9 cellular contexts compared by ENCODE assay signal in genomic region chr17:7043544-7044268, GRCh38. TPM values are rescaled to one million over a fixed set of nuclear protein-coding genes. Genes with fewer than 3 reads are reported as not detected.
DNase-seq lines count a peak whose midpoint lies in the region; ATAC-seq and TF ChIP-seq lines count a peak whose summit lies in the region.
"Had no signal": no experiment of that assay in that cellular context is flagged by ENCODE, and none has a peak within 500 bp of the region (broad histone marks: within the 10 kb centered on the region; RNA-seq: fewer than 3 reads in every experiment).

A gene with protein sequence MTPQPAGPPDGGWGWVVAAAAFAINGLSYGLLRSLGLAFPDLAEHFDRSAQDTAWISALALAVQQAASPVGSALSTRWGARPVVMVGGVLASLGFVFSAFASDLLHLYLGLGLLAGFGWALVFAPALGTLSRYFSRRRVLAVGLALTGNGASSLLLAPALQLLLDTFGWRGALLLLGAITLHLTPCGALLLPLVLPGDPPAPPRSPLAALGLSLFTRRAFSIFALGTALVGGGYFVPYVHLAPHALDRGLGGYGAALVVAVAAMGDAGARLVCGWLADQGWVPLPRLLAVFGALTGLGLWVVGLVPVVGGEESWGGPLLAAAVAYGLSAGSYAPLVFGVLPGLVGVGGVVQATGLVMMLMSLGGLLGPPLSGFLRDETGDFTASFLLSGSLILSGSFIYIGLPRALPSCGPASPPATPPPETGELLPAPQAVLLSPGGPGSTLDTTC (minus strand): TSS chr17:7044092. CDS start chr17:7043513, 579 bp downstream.

- H3K4me1 Mint-ChIP-seq in stimulated activated effector memory CD8-positive, alpha-beta T cell treated with anti-CD3 and anti-CD28 coated beads, Interleukin-12 subunit alpha, Interleukin-12 subunit beta, amount 100 ng/mL, for 72 hours: peaks cover 42% of the 10 kb centered on the region

- peaks cover 0 to 18% of the 10 kb centered on the region in 2 donors for H3K27me3 ChIP-seq in body of pancreas

- H3K27ac Mint-ChIP-seq in stimulated activated effector memory CD8-positive, alpha-beta T cell treated with anti-CD3 and anti-CD28 coated beads, Interleukin-12 subunit alpha, Interleukin-12 subunit beta, amount 100 ng/mL, for 72 hours: peak within 1 kb of the TSS; percentile 93

- H3K4me1 ChIP-seq in body of pancreas: peaks cover 52% of the 10 kb centered on the region

- POLR2A ChIA-PET in GM10248 (lab: Yijun Ruan, JAX): interaction anchor here (0.7 kb wide), 1 partner anchor 8 kb away, joined by 3 read pairs; the partner anchor contains the start of gene SLC16A13

- WGBS in body of pancreas, 2 donors: 7 to 12% methylated on average over 13 to 56 of the region's 58 CpGs

- peak within 1 kb of the TSS; percentile 78 for H3K4me3 Mint-ChIP-seq in stimulated activated effector memory CD8-positive, alpha-beta T cell treated with anti-CD3 and anti-CD28 coated beads, Interleukin-12 subunit alpha, Interleukin-12 subunit beta, amount 100 ng/mL, for 72 hours

- TF ChIP-seq CTCF in GM10248 (IDR thresholded peaks at IDR 0.05; ENCODE audit: control extremely low read depth, extremely low read depth, low read depth, missing control alignments): no peak
- TF ChIP-seq CTCF in body of pancreas (IDR thresholded peaks at IDR 0.05): no peak

- no peaks in the 10 kb centered on the region for H3K36me3 ChIP-seq in body of pancreas (replicated peaks in 1 of 2; ENCODE audit: insufficient read depth in 1 of 2, low read depth in 2 of 2)

- ATAC-seq in body of pancreas: peak; percentile 7
- peak; percentile 2 for ATAC-seq in stimulated activated effector memory CD8-positive, alpha-beta T cell treated with anti-CD3 and anti-CD28 coated beads, Interleukin-12 subunit alpha, Interleukin-12 subunit beta, amount 100 ng/mL, for 72 hours
- ATAC-seq in GM21717 (IDR thresholded peaks at IDR 0.05; ENCODE audit: unreplicated experiment): no peak

- H3K27ac ChIP-seq in body of pancreas: peak within 1 kb of the TSS in 3 of 4 donors; percentile 40 to 61 (median 52)

- CTCF ChIA-PET in GM10248 (lab: Yijun Ruan, JAX): interaction anchor here (1.1 to 5.1 kb wide), 6 partner anchors 8 to 253 kb away, joined by 4 to 80 read pairs (median 24); no protein-coding TSS in a partner anchor

- no peaks in the 10 kb centered on the region for H3K9me3 ChIP-seq in body of pancreas

- DNase-seq in GM10248 (ENCODE audit: extremely low spot score) (peak; percentile 67), NCI-H748 treated with DMSO at 0.1 percent for 48 hours (lab: John Stamatoyannopoulos, UW) (peak; percentile 36), body of pancreas (peak; percentile 50 to 61 (median 57)), left kidney (ENCODE audit: low read depth, low spot score) (peak; percentile 66), cerebellar nuclear complex (lab: John Stamatoyannopoulos, UW) (no peak), SKM-1 treated with dmso at 0.1 percent for 144 hours (lab: John Stamatoyannopoulos, UW; ENCODE audit: unreplicated experiment) (no peak)
- DNase-seq in stimulated activated effector memory CD8-positive, alpha-beta T cell treated with anti-CD3 and anti-CD28 coated beads, Interleukin-12 subunit alpha, Interleukin-12 subunit beta, amount 100 ng/mL, for 72 hours (ENCODE audit: low spot score in 2 of 2): peak; percentile 25 to 67

- intact Hi-C loops in body of pancreas (cut with DNase I): no loop called here

- peak in 2 of 3 donors; percentile 41 to 42 for TF ChIP-seq POLR2A in body of pancreas (IDR thresholded peaks at IDR 0.05)

- no peak within 1 kb of the TSS for H3K4me3 ChIP-seq in body of pancreas

- H3K36me3 Mint-ChIP-seq in stimulated activated effector memory CD8-positive, alpha-beta T cell treated with anti-CD3 and anti-CD28 coated beads, Interleukin-12 subunit alpha, Interleukin-12 subunit beta, amount 100 ng/mL, for 72 hours: peaks cover 19% of the 10 kb centered on the region

- H3K9me3 Mint-ChIP-seq in stimulated activated effector memory CD8-positive, alpha-beta T cell treated with anti-CD3 and anti-CD28 coated beads, Interleukin-12 subunit alpha, Interleukin-12 subunit beta, amount 100 ng/mL, for 72 hours: no peaks in the 10 kb centered on the region

RNA-seq across cellular contexts. Expression of the gene that starts here (rescaled TPM):
- 10 to 100 TPM in 1 of 2 donors, 1 to 10 TPM in 1; 4.2 to 10.9 TPM for total RNA-seq in body of pancreas
- total RNA-seq: M059J had no signal

Comparison
In these comparisons a context has a peak if more than half of its experiments do, and no peak if none do; other contexts are left out.
1. DNase-seq: peak in GM10248 (single experiment), NCI-H748 treated with DMSO at 0.1 percent for 48 hours (single experiment), body of pancreas (4 of 4), left kidney (single experiment) and stimulated activated effector memory CD8-positive, alpha-beta T cell treated with anti-CD3 and anti-CD28 coated beads, Interleukin-12 subunit alpha, Interleukin-12 subunit beta, amount 100 ng/mL, for 72 hours (2 of 2); none in cerebellar nuclear complex (0 of 2) and SKM-1 treated with dmso at 0.1 percent for 144 hours (single experiment).